In the genomic region with DNA sequence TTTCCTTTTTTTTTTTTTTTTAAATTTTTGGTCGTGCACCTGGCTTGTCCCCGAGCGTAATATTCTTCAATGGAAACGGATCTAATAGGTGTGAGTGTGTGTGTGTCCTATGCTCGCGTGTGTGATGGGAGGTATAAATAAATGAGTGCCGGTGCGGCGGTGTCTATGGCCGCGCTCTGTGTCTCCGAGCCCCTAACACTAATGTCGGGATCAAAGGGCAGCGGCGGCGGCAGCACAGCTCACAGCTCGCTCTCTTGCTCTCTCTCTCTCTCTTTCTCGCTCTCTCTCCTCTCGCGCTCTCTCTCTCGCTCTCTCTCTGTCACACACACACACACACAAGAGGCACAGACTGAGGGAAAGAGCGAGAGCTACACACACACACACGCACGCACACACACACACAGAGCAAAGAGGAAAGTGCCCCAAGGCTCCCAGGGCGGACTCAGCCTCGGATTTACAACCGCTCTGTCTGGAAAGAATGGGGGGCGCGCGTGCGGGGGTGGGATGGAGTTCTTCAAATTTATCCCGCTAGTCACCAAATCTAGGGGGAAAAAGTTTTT, we compare ENCODE assay signal across 8 cellular contexts. TPM values are rescaled to one million over a fixed set of nuclear protein-coding genes. Genes with fewer than 3 reads are reported as not detected.
DNase-seq lines count a peak whose midpoint lies in the region; ATAC-seq and TF ChIP-seq lines count a peak whose summit lies in the region.

ZNF827 (minus strand) TSS at position 206 of the 560 bp plus-strand sequence. CDS start 416 bp downstream, outside the sequence.

- no peaks in the 10 kb centered on the region for H3K27me3 ChIP-seq in lung (ENCODE audit: control insufficient read depth, insufficient read depth)

- CTCF ChIA-PET in activated CD8-positive, alpha-beta T cell treated with anti-CD3 and anti-CD28 coated beads, Interleukin-2, amount 10 ng/mL, durations not matched to agents 7 days and 5 days (lab: Charles Lee), result interaction anchor here (0.7 to 2.2 kb wide), 6 partner anchors 9 to 322 kb away, joined by 3 to 6 read pairs (median 4); no protein-coding TSS in a partner anchor

- peak; percentile 66 for DNase-seq in NCI-H226
- DNase-seq in activated CD8-positive, alpha-beta T cell treated with anti-CD3 and anti-CD28 coated beads, Interleukin-2, amount 10 ng/mL, durations not matched to agents 7 days and 5 days, result peak; percentile 83
- DNase-seq in effector CD8-positive, alpha-beta T cell (lab: John Stamatoyannopoulos, UW), result peak; percentile 50
- peak; percentile 57 for DNase-seq in lung (ENCODE audit: low spot score)
- peak in 2 of 3 donors; percentile 38 to 50 for DNase-seq in stimulated activated CD4-positive, alpha-beta T cell treated with anti-CD3 and anti-CD28 coated beads, TNF-alpha, amount 100 ng/mL, for 48 hours (ENCODE audit: low read depth in 3 of 3)

- no peaks in the 10 kb centered on the region for H3K9me3 Mint-ChIP-seq in activated CD8-positive, alpha-beta T cell treated with anti-CD3 and anti-CD28 coated beads, Interleukin-2, amount 10 ng/mL, durations not matched to agents 7 days and 5 days (ENCODE audit: insufficient read depth)

- peak; percentile 52 for TF ChIP-seq POLR2A in GM15510 (IDR thresholded peaks at IDR 0.05; ENCODE audit: borderline replicate concordance, extremely low read depth, insufficient read length)

- H3K4me3 ChIP-seq in lung, result peak within 1 kb of the TSS; percentile 83

- peaks cover 9% of the 10 kb centered on the region for H3K36me3 Mint-ChIP-seq in activated CD8-positive, alpha-beta T cell treated with anti-CD3 and anti-CD28 coated beads, Interleukin-2, amount 10 ng/mL, durations not matched to agents 7 days and 5 days (ENCODE audit: low read depth)

- peak within 1 kb of the TSS; percentile 97 for H3K27ac Mint-ChIP-seq in activated CD8-positive, alpha-beta T cell treated with anti-CD3 and anti-CD28 coated beads, Interleukin-2, amount 10 ng/mL, durations not matched to agents 7 days and 5 days

- peaks cover 5% of the 10 kb centered on the region for H3K27me3 Mint-ChIP-seq in activated CD8-positive, alpha-beta T cell treated with anti-CD3 and anti-CD28 coated beads, Interleukin-2, amount 10 ng/mL, durations not matched to agents 7 days and 5 days (ENCODE audit: low read depth)

- no peak for TF ChIP-seq CTCF in lung (IDR thresholded peaks at IDR 0.05; ENCODE audit: control extremely low read depth, extremely low read depth)

- H3K4me1 Mint-ChIP-seq in activated CD8-positive, alpha-beta T cell treated with anti-CD3 and anti-CD28 coated beads, Interleukin-2, amount 10 ng/mL, durations not matched to agents 7 days and 5 days (ENCODE audit: low read depth), result peaks cover 29% of the 10 kb centered on the region

- H3K4me3 Mint-ChIP-seq in activated CD8-positive, alpha-beta T cell treated with anti-CD3 and anti-CD28 coated beads, Interleukin-2, amount 10 ng/mL, durations not matched to agents 7 days and 5 days, result peak within 1 kb of the TSS; percentile 99

- ATAC-seq in HG02852 (IDR thresholded peaks at IDR 0.05; ENCODE audit: unreplicated experiment) (peak; percentile 34), lung (ENCODE audit: insufficient read depth, low FRiP score) (peak; percentile 20), GM21576 (IDR thresholded peaks at IDR 0.05; ENCODE audit: unreplicated experiment) (no peak)
- peak; percentile 56 for ATAC-seq in activated CD8-positive, alpha-beta T cell treated with anti-CD3 and anti-CD28 coated beads, Interleukin-2, amount 10 ng/mL, durations not matched to agents 7 days and 5 days

- WGBS in lung, 2 donors, result 0 to 2% methylated on average over 28 to 32 of the region's 32 CpGs

- H3K9me3 ChIP-seq in lung (ENCODE audit: control insufficient read depth in 2 of 2, insufficient read depth in 1 of 2, low read length in 1 of 2), result no peaks in the 10 kb centered on the region

- no peaks in the 10 kb centered on the region for H3K36me3 ChIP-seq in lung (ENCODE audit: control insufficient read depth in 2 of 2, insufficient read depth in 2 of 2, low read length in 2 of 2)

- POLR2A ChIA-PET in activated CD8-positive, alpha-beta T cell treated with anti-CD3 and anti-CD28 coated beads, Interleukin-2, amount 10 ng/mL, durations not matched to agents 7 days and 5 days (lab: Charles Lee), result interaction anchor here (0.6 to 0.9 kb wide), 7 partner anchors 12 to 507 kb away, joined by 3 to 4 read pairs (median 3); no protein-coding TSS in a partner anchor

- H3K27ac ChIP-seq in lung (ENCODE audit: low read depth in 1 of 2, low read length in 1 of 2), result peak within 1 kb of the TSS; percentile 90 to 95

- H3K4me1 ChIP-seq in lung (ENCODE audit: control insufficient read depth in 2 of 2, insufficient read depth in 2 of 2, low read length in 2 of 2), result peaks cover 0 to 2% of the 10 kb centered on the region in 2 donors

RNA-seq across cellular contexts. Expression of gene ZNF827, which starts in this region (rescaled TPM):
- total RNA-seq in activated CD8-positive, alpha-beta T cell treated with anti-CD3 and anti-CD28 coated beads, Interleukin-2, amount 10 ng/mL, durations not matched to agents 7 days and 5 days, result 10 to 100 TPM; 13.6 to 14.8 TPM
- 10 to 100 TPM; 12.6 to 27.4 TPM for total RNA-seq in lung
- polyA plus RNA-seq in lung, result 1 to 10 TPM; 2.7 to 3.7 TPM
